Comparison of ENCODE assay signal across 1 cellular context in genomic region chrX:55524487-55524886, GRCh38.
TF ChIP-seq lines count a peak whose summit lies in the region.

No MANE protein-coding gene starts in this region.

TF ChIP-seq in HepG2, 621 proteins besides CTCF, POLR2A, EP300 and RAD21 (continued from another document):
- TF ChIP-seq ZSCAN20 (CRISPR knock-in tag; IDR thresholded peaks at IDR 0.05; ENCODE audit: borderline replicate concordance) (no peak), ZNF709 (CRISPR knock-in tag; IDR thresholded peaks at IDR 0.05) (no peak), HCFC1 (IDR thresholded peaks at IDR 0.05; ENCODE audit: low read depth, low read length) (no peak), MLLT10 (CRISPR knock-in tag; IDR thresholded peaks at IDR 0.05) (no peak), PCBP2 (optimal IDR thresholded peaks at IDR 0.05; ENCODE audit: low read depth, low read length, poor library complexity, severe bottlenecking) (no peak), ZMYM3 (CRISPR knock-in tag; IDR thresholded peaks at IDR 0.05) (no peak), ZHX1 (CRISPR knock-in tag; IDR thresholded peaks at IDR 0.05; ENCODE audit: low read depth) (no peak)
